In the genomic region with DNA sequence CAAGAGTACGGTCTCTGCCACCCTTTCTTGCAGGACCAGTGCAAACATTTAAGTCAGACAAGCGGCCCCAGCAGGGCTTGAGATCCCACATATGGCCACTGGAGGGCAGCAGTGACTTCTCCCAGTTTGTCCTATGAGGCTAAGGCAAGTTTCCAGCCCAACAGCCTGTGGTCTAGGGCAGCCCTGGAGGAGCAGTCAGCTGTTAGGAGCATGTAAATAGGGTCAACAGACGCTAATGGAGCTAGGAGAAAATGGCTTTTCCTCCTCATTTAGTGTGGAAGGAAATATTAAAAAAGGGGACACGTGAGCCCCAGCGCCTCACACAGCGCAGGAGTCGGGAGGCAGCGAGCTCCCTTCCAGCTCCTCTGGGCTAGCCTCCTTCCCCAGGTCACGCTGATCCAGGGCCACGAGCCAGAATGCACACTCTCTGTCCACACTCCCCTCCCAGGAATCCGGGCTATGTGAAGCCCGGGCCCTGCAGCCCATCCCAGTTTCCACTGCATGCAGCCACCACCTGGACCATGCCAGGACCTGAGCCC, we compare ENCODE assay signal across 8 cellular contexts.
DNase-seq lines count a peak whose midpoint lies in the region; ATAC-seq, FAIRE-seq and TF ChIP-seq lines count a peak whose summit lies in the region.

No MANE protein-coding gene starts in this region.

- H3K4me2 ChIP-seq in neural progenitor cell = no peak overlapping the region

- no peak overlapping the region for H3K4me3 Mint-ChIP-seq in activated T-helper 1 cell treated with anti-CD3 and anti-CD28 coated beads, Interleukin-12 subunit alpha, Interleukin-12 subunit beta, Interleukin-2, Interleukin-4 antibody, amounts not matched to agents 30 ng/mL and 10 ng/mL and 1 ng/mL, durations not matched to agents 14 hours and 24 hours and 36 hours
- no peak overlapping the region for H3K4me3 Mint-ChIP-seq in neural progenitor cell
- no peak overlapping the region for H3K4me3 Mint-ChIP-seq in stimulated activated naive CD8-positive, alpha-beta T cell treated with anti-CD3 and anti-CD28 coated beads, Interleukin-15, amount 100 ng/mL, for 72 hours

- no peak overlapping the region for H3K27ac Mint-ChIP-seq in activated T-helper 1 cell treated with anti-CD3 and anti-CD28 coated beads, Interleukin-12 subunit alpha, Interleukin-12 subunit beta, Interleukin-2, Interleukin-4 antibody, amounts not matched to agents 30 ng/mL and 10 ng/mL and 1 ng/mL, durations not matched to agents 14 hours and 24 hours and 36 hours
- H3K27ac Mint-ChIP-seq in neural progenitor cell = no peak overlapping the region
- no peak overlapping the region for H3K27ac Mint-ChIP-seq in stimulated activated naive CD8-positive, alpha-beta T cell treated with anti-CD3 and anti-CD28 coated beads, Interleukin-15, amount 100 ng/mL, for 72 hours

- peaks cover 5% of the 10 kb centered on the region for H3K4me1 ChIP-seq in neural progenitor cell

- H3K9ac ChIP-seq in neural progenitor cell = no peak overlapping the region

- peak; percentile 68 for ATAC-seq in GM19463 (IDR thresholded peaks at IDR 0.05; ENCODE audit: unreplicated experiment)
- peak; percentile 71 for ATAC-seq in stimulated activated naive CD8-positive, alpha-beta T cell treated with anti-CD3 and anti-CD28 coated beads, Interleukin-15, amount 100 ng/mL, for 72 hours

- peak; percentile 13 to 86 (median 68) for DNase-seq in C1 segment of cervical spinal cord (lab: John Stamatoyannopoulos, UW)
- DNase-seq in Kasumi-1 (lab: John Stamatoyannopoulos, UW) = peak; percentile 79 to 84
- peak; percentile 59 for DNase-seq in RCC 7860 (ENCODE audit: low spot score)
- peak; percentile 50 for DNase-seq in activated T-helper 1 cell treated with anti-CD3 and anti-CD28 coated beads, Interleukin-12 subunit alpha, Interleukin-12 subunit beta, Interleukin-2, Interleukin-4 antibody, amounts not matched to agents 30 ng/mL and 10 ng/mL and 1 ng/mL, durations not matched to agents 14 hours and 24 hours and 36 hours (ENCODE audit: low spot score)
- peak; percentile 92 for DNase-seq in fibroblast of the conjunctiva (ENCODE audit: low read depth)
- DNase-seq in neural progenitor cell (ENCODE audit: low spot score) = peak; percentile 89
- DNase-seq in stimulated activated naive CD8-positive, alpha-beta T cell treated with anti-CD3 and anti-CD28 coated beads, Interleukin-15, amount 100 ng/mL, for 72 hours = peak; percentile 62 to 70

- H3K27me3 ChIP-seq in neural progenitor cell = no peaks in the 10 kb centered on the region

- no peaks in the 10 kb centered on the region for H3K36me3 Mint-ChIP-seq in activated T-helper 1 cell treated with anti-CD3 and anti-CD28 coated beads, Interleukin-12 subunit alpha, Interleukin-12 subunit beta, Interleukin-2, Interleukin-4 antibody, amounts not matched to agents 30 ng/mL and 10 ng/mL and 1 ng/mL, durations not matched to agents 14 hours and 24 hours and 36 hours (ENCODE audit: low read depth)
- H3K36me3 Mint-ChIP-seq in neural progenitor cell = no peaks in the 10 kb centered on the region

- peak overlapping the region; percentile 88 for H2AFZ ChIP-seq in neural progenitor cell (replicated peaks)

- H3K4me1 Mint-ChIP-seq in activated T-helper 1 cell treated with anti-CD3 and anti-CD28 coated beads, Interleukin-12 subunit alpha, Interleukin-12 subunit beta, Interleukin-2, Interleukin-4 antibody, amounts not matched to agents 30 ng/mL and 10 ng/mL and 1 ng/mL, durations not matched to agents 14 hours and 24 hours and 36 hours (ENCODE audit: low read depth) = peaks cover 6% of the 10 kb centered on the region
- H3K4me1 Mint-ChIP-seq in neural progenitor cell = peaks cover 40% of the 10 kb centered on the region
- no peaks in the 10 kb centered on the region for H3K4me1 Mint-ChIP-seq in stimulated activated naive CD8-positive, alpha-beta T cell treated with anti-CD3 and anti-CD28 coated beads, Interleukin-15, amount 100 ng/mL, for 72 hours

- no peaks in the 10 kb centered on the region for H3F3A ChIP-seq in neural progenitor cell (ENCODE audit: low read depth)

- FAIRE-seq in RCC 7860 (lab: Jason Lieb, UNC) = peak; percentile 71

- H4K20me1 ChIP-seq in neural progenitor cell (ENCODE audit: low read depth) = no peaks in the 10 kb centered on the region

- H3K27ac ChIP-seq in neural progenitor cell = no peak overlapping the region

- intact Hi-C loops in activated T-helper 1 cell treated with anti-CD3 and anti-CD28 coated beads, Interleukin-12 subunit alpha, Interleukin-12 subunit beta, Interleukin-2, Interleukin-4 antibody, amounts not matched to agents 30 ng/mL and 10 ng/mL and 1 ng/mL, durations not matched to agents 14 hours and 24 hours and 36 hours (cut with micrococcal nuclease) = loop anchor here (1.0 kb wide), 5 partner anchors 262 to 635 kb away; no protein-coding TSS in a partner anchor

- no peaks in the 10 kb centered on the region for H3K9me3 Mint-ChIP-seq in activated T-helper 1 cell treated with anti-CD3 and anti-CD28 coated beads, Interleukin-12 subunit alpha, Interleukin-12 subunit beta, Interleukin-2, Interleukin-4 antibody, amounts not matched to agents 30 ng/mL and 10 ng/mL and 1 ng/mL, durations not matched to agents 14 hours and 24 hours and 36 hours
- no peaks in the 10 kb centered on the region for H3K9me3 Mint-ChIP-seq in neural progenitor cell
- H3K9me3 Mint-ChIP-seq in stimulated activated naive CD8-positive, alpha-beta T cell treated with anti-CD3 and anti-CD28 coated beads, Interleukin-15, amount 100 ng/mL, for 72 hours = no peaks in the 10 kb centered on the region

- no peak overlapping the region for H3K4me3 ChIP-seq in neural progenitor cell

- H3K79me2 ChIP-seq in neural progenitor cell (ENCODE audit: low read depth) = no peaks in the 10 kb centered on the region

- H3K36me3 ChIP-seq in neural progenitor cell = no peaks in the 10 kb centered on the region

- peak; percentile 90 for TF ChIP-seq CTCF in neural progenitor cell (IDR thresholded peaks at IDR 0.05)

- peaks cover 5% of the 10 kb centered on the region for H3K27me3 Mint-ChIP-seq in activated T-helper 1 cell treated with anti-CD3 and anti-CD28 coated beads, Interleukin-12 subunit alpha, Interleukin-12 subunit beta, Interleukin-2, Interleukin-4 antibody, amounts not matched to agents 30 ng/mL and 10 ng/mL and 1 ng/mL, durations not matched to agents 14 hours and 24 hours and 36 hours (ENCODE audit: insufficient read depth)
- peaks cover 6% of the 10 kb centered on the region for H3K27me3 Mint-ChIP-seq in neural progenitor cell (ENCODE audit: insufficient read depth, low read depth)
- H3K27me3 Mint-ChIP-seq in stimulated activated naive CD8-positive, alpha-beta T cell treated with anti-CD3 and anti-CD28 coated beads, Interleukin-15, amount 100 ng/mL, for 72 hours = no peaks in the 10 kb centered on the region

- H3K9me3 ChIP-seq in neural progenitor cell (ENCODE audit: low read depth) = no peaks in the 10 kb centered on the region
